Comparison of ENCODE assay signal across 8 cellular contexts in genomic region chr9:83538172-83538889, GRCh38. TPM values are rescaled to one million over a fixed set of nuclear protein-coding genes. Genes with fewer than 3 reads are reported as not detected.
A peak's percentile ranks its signal among the peaks of the same experiment; 100 is the strongest.
DNase-seq lines count a peak whose midpoint lies in the region; ATAC-seq, FAIRE-seq and TF ChIP-seq lines count a peak whose summit lies in the region.

FRMD3 (minus strand) TSS chr9:83538401; CDS start chr9:83538231, 170 bp downstream.

- no peaks in the 10 kb centered on the region for H3K9me3 ChIP-seq in thoracic aorta

- peak within 1 kb of the TSS in 1 of 2 donors; percentile 19 for H3K27ac ChIP-seq in thoracic aorta

- no peak within 1 kb of the TSS for H3K27ac Mint-ChIP-seq in activated CD4-positive, alpha-beta T cell treated with anti-CD3 and anti-CD28 coated beads, Interleukin-2, amount 10 ng/mL, durations not matched to agents 7 days and 5 days

- FAIRE-seq in H54 (lab: Jason Lieb, UNC) = no peak

- H3K27me3 Mint-ChIP-seq in activated CD4-positive, alpha-beta T cell treated with anti-CD3 and anti-CD28 coated beads, Interleukin-2, amount 10 ng/mL, durations not matched to agents 7 days and 5 days = peaks cover 52% of the 10 kb centered on the region

- DNase-seq in DMS53 (lab: John Stamatoyannopoulos, UW) (peak; percentile 91), H54 (ENCODE audit: insufficient read length, low spot score) (peak; percentile 84), NCI-H2029 (lab: John Stamatoyannopoulos, UW) (peak; percentile 60), fibroblast of pulmonary artery (ENCODE audit: low read depth) (peak; percentile 59), myocyte (ENCODE audit: low read depth) (peak; percentile 88), thoracic aorta (ENCODE audit: low spot score) (no peak)
- DNase-seq in activated CD4-positive, alpha-beta T cell treated with anti-CD3 and anti-CD28 coated beads, Interleukin-2, amount 10 ng/mL, durations not matched to agents 7 days and 5 days = peak; percentile 22
- DNase-seq in activated effector memory CD4-positive, alpha-beta T cell treated with anti-CD3 and anti-CD28 coated beads, Interleukin-2, amount 50 U/mL, for 16 hours = no peak

- H3K4me1 Mint-ChIP-seq in activated CD4-positive, alpha-beta T cell treated with anti-CD3 and anti-CD28 coated beads, Interleukin-2, amount 10 ng/mL, durations not matched to agents 7 days and 5 days = peaks cover 3% of the 10 kb centered on the region

- POLR2A ChIA-PET in activated CD4-positive, alpha-beta T cell treated with anti-CD3 and anti-CD28 coated beads, Interleukin-2, amount 10 ng/mL, durations not matched to agents 7 days and 5 days (lab: Charles Lee) = no interaction called here

- TF ChIP-seq POLR2A in H54 (IDR thresholded peaks at IDR 0.05; ENCODE audit: low read depth, low read length) = peak; percentile 67

- peaks cover 0 to 19% of the 10 kb centered on the region in 2 donors for H3K4me1 ChIP-seq in thoracic aorta (ENCODE audit: control insufficient read depth in 1 of 2, low read depth in 2 of 2)

- H3K27me3 ChIP-seq in thoracic aorta (replicated peaks; ENCODE audit: insufficient read depth) = no peaks in the 10 kb centered on the region

- CTCF ChIA-PET in activated CD4-positive, alpha-beta T cell treated with anti-CD3 and anti-CD28 coated beads, Interleukin-2, amount 10 ng/mL, durations not matched to agents 7 days and 5 days (lab: Charles Lee) = interaction anchor here (0.6 to 1.1 kb wide), 2 partner anchors 16 to 905 kb away, joined by 3 read pairs; no protein-coding TSS in a partner anchor

- no peaks in the 10 kb centered on the region for H3K9me3 Mint-ChIP-seq in activated CD4-positive, alpha-beta T cell treated with anti-CD3 and anti-CD28 coated beads, Interleukin-2, amount 10 ng/mL, durations not matched to agents 7 days and 5 days

- no peaks in the 10 kb centered on the region for H3K36me3 ChIP-seq in thoracic aorta

- peak; percentile 41 for ATAC-seq in thoracic aorta (ENCODE audit: insufficient number of reproducible peaks, low FRiP score, low read depth)

- TF ChIP-seq CTCF in fibroblast of pulmonary artery (IDR thresholded peaks at IDR 0.05; ENCODE audit: low read length, missing control alignments) (peak; percentile 63), thoracic aorta (IDR thresholded peaks at IDR 0.05) (peak; percentile 84)

- H3K4me3 ChIP-seq in fibroblast of pulmonary artery (replicated peaks; ENCODE audit: low read depth, low read length) = peak within 1 kb of the TSS; percentile 44
- H3K4me3 ChIP-seq in thoracic aorta = peak within 1 kb of the TSS; percentile 81

- H3K4me3 Mint-ChIP-seq in activated CD4-positive, alpha-beta T cell treated with anti-CD3 and anti-CD28 coated beads, Interleukin-2, amount 10 ng/mL, durations not matched to agents 7 days and 5 days = peak within 1 kb of the TSS; percentile 56

- H3K36me3 Mint-ChIP-seq in activated CD4-positive, alpha-beta T cell treated with anti-CD3 and anti-CD28 coated beads, Interleukin-2, amount 10 ng/mL, durations not matched to agents 7 days and 5 days (ENCODE audit: low read depth) = no peaks in the 10 kb centered on the region

RNA-seq across cellular contexts. Expression of gene FRMD3, which starts in this region (rescaled TPM):
- total RNA-seq in activated CD4-positive, alpha-beta T cell treated with anti-CD3 and anti-CD28 coated beads, Interleukin-2, amount 10 ng/mL, durations not matched to agents 7 days and 5 days = 1 to 10 TPM in 1 of 2 experiments, under 1 TPM in 1; 0.62 to 1.1 TPM
- total RNA-seq in myocyte = 2.9 and 8.6 TPM in 2 replicates
- polyA plus RNA-seq in myocyte (2012) = 0.37 TPM
- total RNA-seq in thoracic aorta = 1 to 10 TPM; 5.2 to 6.2 TPM

Comparison
In these comparisons a context has a peak if more than half of its experiments do, and no peak if none do; other contexts are left out.
1. DNase-seq: peak in DMS53 (single experiment), H54 (single experiment), NCI-H2029 (single experiment), activated CD4-positive, alpha-beta T cell treated with anti-CD3 and anti-CD28 coated beads, Interleukin-2, amount 10 ng/mL, durations not matched to agents 7 days and 5 days (single experiment), fibroblast of pulmonary artery (single experiment) and myocyte (single experiment); none in thoracic aorta (single experiment) and activated effector memory CD4-positive, alpha-beta T cell treated with anti-CD3 and anti-CD28 coated beads, Interleukin-2, amount 50 U/mL, for 16 hours (single experiment).